Comparison of ENCODE assay signal across 8 cellular contexts in the genomic region with DNA sequence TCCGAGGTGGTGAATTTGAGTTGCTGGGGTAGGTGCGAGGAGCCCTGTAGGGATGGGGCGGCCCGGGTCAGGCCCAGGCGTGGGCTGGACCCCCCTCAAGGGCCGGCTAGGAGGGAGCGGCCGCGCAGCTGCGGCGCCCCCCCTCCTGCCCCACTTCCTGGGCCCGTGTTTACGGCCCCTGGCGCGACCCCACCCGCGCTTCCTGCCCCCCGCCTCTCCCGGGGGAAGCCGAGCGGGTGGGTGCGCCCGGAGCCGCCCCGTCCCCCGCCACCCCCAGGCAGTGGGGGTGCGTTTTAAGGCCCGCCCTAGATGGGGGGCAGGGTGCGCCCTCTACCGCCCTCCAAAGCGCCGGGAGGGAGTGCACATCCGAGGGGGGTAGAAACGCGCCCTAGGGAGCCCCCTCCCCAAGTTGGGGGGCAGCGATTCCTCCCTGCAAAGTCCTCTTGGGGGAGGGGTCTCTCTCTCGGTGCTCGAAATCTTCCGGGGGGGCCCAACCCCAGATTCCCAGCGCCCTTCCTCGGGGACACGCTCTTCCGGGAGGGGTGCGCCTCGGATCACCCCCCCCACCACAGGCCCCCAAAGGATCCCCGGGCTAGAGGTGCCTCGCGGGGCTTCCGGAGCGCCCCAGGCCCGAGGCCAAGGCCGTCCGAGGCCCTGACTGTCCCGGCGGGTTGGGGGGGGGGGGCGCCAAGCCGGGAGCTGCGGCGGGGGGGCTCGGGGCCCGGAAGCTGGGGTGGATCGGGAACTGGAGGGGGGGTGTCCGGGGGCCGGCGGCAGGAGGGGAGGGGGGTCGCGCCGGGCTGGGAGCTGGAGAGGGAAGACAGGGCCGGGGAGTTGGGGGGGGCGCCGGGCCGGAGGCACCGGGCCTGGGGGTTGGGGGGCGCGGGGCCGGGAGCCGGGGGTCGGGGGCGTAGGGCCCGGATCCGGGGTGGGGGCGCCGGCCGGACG. TPM values are rescaled to one million over a fixed set of nuclear protein-coding genes. Genes with fewer than 3 reads are reported as not detected.
DNase-seq lines count a peak whose midpoint lies in the region; ATAC-seq and TF ChIP-seq lines count a peak whose summit lies in the region.

No MANE protein-coding gene starts in this region.

- H3K27ac Mint-ChIP-seq in T-helper 1 cell treated with Interleukin-12 subunit alpha and Interleukin-12 subunit beta and Interleukin-4 antibody, amounts not matched to agents 30 μg/mL and 1 μg/mL, for 36 hours = peak overlapping the region; percentile 91

- no peak overlapping the region for H3K9ac ChIP-seq in iPS-18a (ENCODE audit: low read length)

- peak in 2 of 3 experiments; percentile 79 to 82 for DNase-seq in NCI-H1417 (lab: John Stamatoyannopoulos, UW)
- no peak for DNase-seq in NCI-H1417 treated with DMSO at 0.1 percent for 48 hours (lab: John Stamatoyannopoulos, UW)
- peak; percentile 59 for DNase-seq in astrocyte of the hippocampus (ENCODE audit: low read depth, low spot score)
- DNase-seq in spleen = peak; percentile 95
- DNase-seq in occipital lobe (lab: John Stamatoyannopoulos, UW) = no peak

- H3K9me3 ChIP-seq in iPS-18a (ENCODE audit: control insufficient read depth, low read depth, low read length) (no peaks in the 10 kb centered on the region), spleen (no peaks in the 10 kb centered on the region)

- 0 to 1% (median 0%) methylated on average over 10 to 77 of the region's 85 CpGs for whole genome bisulfite sequencing in spleen, 5 donors

- H3K9me3 Mint-ChIP-seq in T-helper 1 cell treated with Interleukin-12 subunit alpha and Interleukin-12 subunit beta and Interleukin-4 antibody, amounts not matched to agents 30 μg/mL and 1 μg/mL, for 36 hours = no peaks in the 10 kb centered on the region

- H3K4me3 ChIP-seq in iPS-18a (ENCODE audit: low read length) (peak overlapping the region; percentile 65), spleen (peak overlapping the region; percentile 66 to 93 (median 75))

- H3K27me3 Mint-ChIP-seq in T-helper 1 cell treated with Interleukin-12 subunit alpha and Interleukin-12 subunit beta and Interleukin-4 antibody, amounts not matched to agents 30 μg/mL and 1 μg/mL, for 36 hours (ENCODE audit: low read depth) = no peaks in the 10 kb centered on the region

- peaks cover 6% of the 10 kb centered on the region for H3K4me1 ChIP-seq in iPS-18a (ENCODE audit: control insufficient read depth, low read depth, low read length)
- H3K4me1 ChIP-seq in spleen = peaks cover 44 to 91% (median 79%) of the 10 kb centered on the region in 6 donors

- ATAC-seq in GM21576 (IDR thresholded peaks at IDR 0.05; ENCODE audit: unreplicated experiment) = no peak

- TF ChIP-seq CTCF in spleen (IDR thresholded peaks at IDR 0.05 in 8 of 11, conservative IDR thresholded peaks at IDR 0.05 in 3 of 11) = peak in 9 of 11 experiments; percentile 25 to 65 (median 43)

- H3K4me1 Mint-ChIP-seq in T-helper 1 cell treated with Interleukin-12 subunit alpha and Interleukin-12 subunit beta and Interleukin-4 antibody, amounts not matched to agents 30 μg/mL and 1 μg/mL, for 36 hours (ENCODE audit: low read depth) = peaks cover 25% of the 10 kb centered on the region

- H3K36me3 ChIP-seq in iPS-18a (ENCODE audit: control insufficient read depth, low read depth, low read length) (peaks cover 4% of the 10 kb centered on the region), spleen (peaks cover 10 to 44% (median 35%) of the 10 kb centered on the region in 6 donors)

- TF ChIP-seq POLR2A in spleen (IDR thresholded peaks at IDR 0.05) = peak in 1 of 3 donors; percentile 39

- peaks cover 24% of the 10 kb centered on the region for H3K36me3 Mint-ChIP-seq in T-helper 1 cell treated with Interleukin-12 subunit alpha and Interleukin-12 subunit beta and Interleukin-4 antibody, amounts not matched to agents 30 μg/mL and 1 μg/mL, for 36 hours (ENCODE audit: low read depth)

- peak overlapping the region; percentile 91 for H3K4me3 Mint-ChIP-seq in T-helper 1 cell treated with Interleukin-12 subunit alpha and Interleukin-12 subunit beta and Interleukin-4 antibody, amounts not matched to agents 30 μg/mL and 1 μg/mL, for 36 hours

- H3K27me3 ChIP-seq in iPS-18a (ENCODE audit: control insufficient read depth, insufficient read depth, low read length) (no peaks in the 10 kb centered on the region), spleen (replicated peaks in 1 of 7) (no peaks in the 10 kb centered on the region)

- H3K27ac ChIP-seq in iPS-18a (ENCODE audit: low read length) = no peak overlapping the region
- H3K27ac ChIP-seq in spleen = peak overlapping the region; percentile 79 to 99 (median 96)

- intact Hi-C loops in spleen (cut with DNase I; ENCODE audit: low total_unique reads) = no loop called here

RNA-seq across cellular contexts. Expression of a gene that starts 0.8 kb away (rescaled TPM):
- total RNA-seq in spleen (100 to 1,000 TPM; 325 to 569 (median 425) TPM), occipital lobe (95.8 TPM)
- 100 to 1,000 TPM; 428 to 618 (median 514) TPM for polyA plus RNA-seq in spleen

RNA-seq across cellular contexts. Expression of a gene that starts 32.4 kb away (rescaled TPM):
- 10 to 100 TPM; 31.7 to 88.0 (median 40.2) TPM for total RNA-seq in spleen
- polyA plus RNA-seq in spleen = 10 to 100 TPM; 12.0 to 46.7 (median 22.8) TPM
- total RNA-seq in occipital lobe = 6.1 TPM

RNA-seq across cellular contexts. Expression of a gene that starts 32.7 kb away (rescaled TPM):
- total RNA-seq in spleen (10 to 100 TPM; 22.6 to 41.5 (median 33.4) TPM), occipital lobe (56.8 TPM)
- polyA plus RNA-seq in spleen = 10 to 100 TPM in 1 of 3 donors, 1 to 10 TPM in 2; 5.1 to 22.7 (median 6.1) TPM

Comparison
In these comparisons a context has a peak if more than half of its experiments do, and no peak if none do; other contexts are left out.
1. DNase-seq: peak in NCI-H1417 (2 of 3), astrocyte of the hippocampus (single experiment) and spleen (single experiment); none in NCI-H1417 treated with DMSO at 0.1 percent for 48 hours (single experiment) and occipital lobe (single experiment).